ENCODE assay signal across 1 cellular context in the genomic region with DNA sequence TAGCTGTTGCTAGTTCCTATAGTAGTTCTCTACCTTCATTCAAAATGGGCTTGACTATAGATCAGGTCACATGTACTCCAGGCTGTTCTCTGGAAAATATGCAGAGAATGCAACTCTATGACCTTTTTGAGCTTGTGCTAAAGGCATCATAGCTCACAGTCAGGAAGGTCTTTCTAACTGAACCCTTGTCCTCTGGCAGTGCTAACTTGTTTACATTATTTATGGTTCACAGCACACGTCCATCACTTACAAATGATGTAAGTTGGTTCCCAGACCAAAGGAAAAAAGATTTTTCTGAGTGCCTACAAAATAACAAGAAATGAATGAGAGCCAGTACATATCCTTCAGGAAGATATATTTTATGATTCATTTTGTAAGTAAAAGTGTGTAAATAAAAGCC.
TF ChIP-seq lines count a peak whose summit lies in the region.

No MANE protein-coding gene starts in this region.

TF ChIP-seq in HepG2, 621 proteins besides CTCF, POLR2A, EP300 and RAD21 (continued from another document and continues in another):
- TF ChIP-seq, protein P1, sequence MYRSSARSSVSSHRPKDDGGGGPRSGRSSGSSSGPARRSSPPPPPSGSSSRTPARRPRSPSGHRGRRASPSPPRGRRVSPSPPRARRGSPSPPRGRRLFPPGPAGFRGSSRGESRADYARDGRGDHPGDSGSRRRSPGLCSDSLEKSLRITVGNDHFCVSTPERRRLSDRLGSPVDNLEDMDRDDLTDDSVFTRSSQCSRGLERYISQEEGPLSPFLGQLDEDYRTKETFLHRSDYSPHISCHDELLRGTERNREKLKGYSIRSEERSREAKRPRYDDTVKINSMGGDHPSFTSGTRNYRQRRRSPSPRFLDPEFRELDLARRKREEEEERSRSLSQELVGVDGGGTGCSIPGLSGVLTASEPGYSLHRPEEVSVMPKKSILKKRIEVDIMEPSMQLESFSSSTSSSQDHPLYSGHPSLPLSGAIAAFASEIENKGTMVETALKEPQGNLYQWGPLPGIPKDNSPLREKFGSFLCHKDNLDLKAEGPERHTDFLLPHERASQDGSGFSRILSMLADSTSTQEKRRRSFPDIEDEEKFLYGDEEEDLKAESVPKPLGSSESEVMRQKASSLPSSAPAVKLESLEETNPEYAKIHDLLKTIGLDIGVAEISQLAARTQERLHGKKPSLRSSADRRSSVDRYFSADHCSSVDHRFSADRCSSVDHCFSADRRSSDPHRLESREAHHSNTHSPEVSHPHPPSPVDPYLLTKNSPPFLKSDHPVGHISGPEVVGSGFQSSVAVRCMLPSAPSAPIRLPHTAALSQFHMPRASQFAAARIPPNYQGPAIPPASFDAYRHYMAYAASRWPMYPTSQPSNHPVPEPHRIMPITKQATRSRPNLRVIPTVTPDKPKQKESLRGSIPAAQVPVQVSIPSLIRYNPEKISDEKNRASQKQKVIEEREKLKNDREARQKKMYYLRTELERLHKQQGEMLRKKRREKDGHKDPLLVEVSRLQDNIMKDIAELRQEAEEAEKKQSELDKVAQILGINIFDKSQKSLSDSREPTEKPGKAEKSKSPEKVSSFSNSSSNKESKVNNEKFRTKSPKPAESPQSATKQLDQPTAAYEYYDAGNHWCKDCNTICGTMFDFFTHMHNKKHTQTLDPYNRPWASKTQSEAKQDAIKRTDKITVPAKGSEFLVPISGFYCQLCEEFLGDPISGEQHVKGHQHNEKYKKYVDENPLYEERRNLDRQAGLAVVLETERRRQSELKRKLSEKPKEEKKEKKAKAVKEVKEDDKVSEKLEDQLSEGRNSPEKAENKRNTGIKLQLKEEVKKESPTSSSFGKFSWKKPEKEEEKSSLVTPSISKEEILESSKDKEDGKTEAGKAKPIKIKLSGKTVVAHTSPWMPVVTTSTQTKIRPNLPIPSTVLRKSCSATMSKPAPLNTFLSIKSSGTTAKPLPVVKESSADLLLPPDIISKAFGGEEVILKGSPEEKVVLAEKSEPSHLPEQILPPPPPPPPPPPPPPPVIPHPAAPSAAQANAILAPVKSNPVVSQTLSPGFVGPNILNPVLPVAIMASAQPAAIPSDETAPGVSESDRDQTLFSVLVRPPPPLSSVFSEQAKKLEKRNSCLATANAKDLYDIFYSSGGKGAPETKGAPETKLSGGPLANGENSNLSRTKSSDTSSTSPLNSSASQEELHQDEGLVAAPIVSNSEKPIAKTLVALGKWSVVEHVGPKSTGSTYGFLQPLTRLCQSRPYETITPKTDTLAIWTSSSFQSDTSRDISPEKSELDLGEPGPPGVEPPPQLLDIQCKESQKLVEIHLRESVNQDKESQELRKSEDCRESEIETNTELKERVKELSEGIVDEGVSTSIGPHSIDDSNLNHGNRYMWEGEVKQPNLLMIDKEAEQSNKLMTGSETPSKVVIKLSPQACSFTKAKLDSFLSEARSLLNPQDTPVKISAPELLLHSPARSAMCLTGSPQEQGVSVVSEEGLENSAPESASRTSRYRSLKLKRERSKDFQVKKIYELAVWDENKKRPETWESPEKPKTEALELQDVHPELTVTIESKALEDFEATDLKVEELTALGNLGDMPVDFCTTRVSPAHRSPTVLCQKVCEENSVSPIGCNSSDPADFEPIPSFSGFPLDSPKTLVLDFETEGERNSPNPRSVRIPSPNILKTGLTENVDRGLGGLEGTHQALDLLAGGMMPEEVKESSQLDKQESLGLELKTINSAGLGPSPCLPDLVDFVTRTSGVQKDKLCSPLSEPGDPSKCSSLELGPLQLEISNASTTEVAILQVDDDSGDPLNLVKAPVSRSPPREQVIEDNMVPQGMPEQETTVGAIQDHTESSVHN (CRISPR knock-in tag; IDR thresholded peaks at IDR 0.05) = no peak
- no peak for TF ChIP-seq KLF13 (CRISPR knock-in tag; IDR thresholded peaks at IDR 0.05)
- no peak for TF ChIP-seq ZNF501 (CRISPR knock-in tag; IDR thresholded peaks at IDR 0.05)
- no peak for TF ChIP-seq NFRKB (IDR thresholded peaks at IDR 0.05)
- peak; percentile 94; the same call in 1 of the 2 replicates for TF ChIP-seq FOXO1 (CRISPR knock-in tag; IDR thresholded peaks at IDR 0.05)
- TF ChIP-seq ZNF335 (CRISPR knock-in tag; IDR thresholded peaks at IDR 0.05) = no peak
- no peak for TF ChIP-seq ZNF615 (CRISPR knock-in tag; IDR thresholded peaks at IDR 0.05; ENCODE audit: borderline replicate concordance)
- 0 out of 2 replicates have a peak, but pooled peaks have one; percentile 31 for TF ChIP-seq HMGXB3 (CRISPR knock-in tag; IDR thresholded peaks at IDR 0.05; ENCODE audit: borderline replicate concordance)
- peak; percentile 93 for TF ChIP-seq NFIC (IDR thresholded peaks at IDR 0.05; ENCODE audit: low read length)
- TF ChIP-seq, protein P2, sequence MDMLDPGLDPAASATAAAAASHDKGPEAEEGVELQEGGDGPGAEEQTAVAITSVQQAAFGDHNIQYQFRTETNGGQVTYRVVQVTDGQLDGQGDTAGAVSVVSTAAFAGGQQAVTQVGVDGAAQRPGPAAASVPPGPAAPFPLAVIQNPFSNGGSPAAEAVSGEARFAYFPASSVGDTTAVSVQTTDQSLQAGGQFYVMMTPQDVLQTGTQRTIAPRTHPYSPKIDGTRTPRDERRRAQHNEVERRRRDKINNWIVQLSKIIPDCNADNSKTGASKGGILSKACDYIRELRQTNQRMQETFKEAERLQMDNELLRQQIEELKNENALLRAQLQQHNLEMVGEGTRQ (IDR thresholded peaks at IDR 0.05; ENCODE audit: low read depth, low read length) = peak; percentile 75
- TF ChIP-seq, protein P2 (CRISPR knock-in tag; IDR thresholded peaks at IDR 0.05; ENCODE audit: borderline replicate concordance) = peak; percentile 82; the same call in 1 of the 2 replicates
- TF ChIP-seq SRF (IDR thresholded peaks at IDR 0.05; ENCODE audit: low read depth, low read length) = 0 out of 2 replicates have a peak, but pooled peaks have one; percentile 19
- peak; percentile 97 for TF ChIP-seq MED1 (CRISPR knock-in tag; IDR thresholded peaks at IDR 0.05)
- TF ChIP-seq, protein P3, sequence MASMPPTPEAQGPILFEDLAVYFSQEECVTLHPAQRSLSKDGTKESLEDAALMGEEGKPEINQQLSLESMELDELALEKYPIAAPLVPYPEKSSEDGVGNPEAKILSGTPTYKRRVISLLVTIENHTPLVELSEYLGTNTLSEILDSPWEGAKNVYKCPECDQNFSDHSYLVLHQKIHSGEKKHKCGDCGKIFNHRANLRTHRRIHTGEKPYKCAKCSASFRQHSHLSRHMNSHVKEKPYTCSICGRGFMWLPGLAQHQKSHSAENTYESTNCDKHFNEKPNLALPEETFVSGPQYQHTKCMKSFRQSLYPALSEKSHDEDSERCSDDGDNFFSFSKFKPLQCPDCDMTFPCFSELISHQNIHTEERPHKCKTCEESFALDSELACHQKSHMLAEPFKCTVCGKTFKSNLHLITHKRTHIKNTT (CRISPR knock-in tag; IDR thresholded peaks at IDR 0.05) = no peak
- TF ChIP-seq ZNF329 (CRISPR knock-in tag; IDR thresholded peaks at IDR 0.05; ENCODE audit: low read depth) = no peak
- no peak for TF ChIP-seq CENPX (CRISPR knock-in tag; IDR thresholded peaks at IDR 0.05)
- TF ChIP-seq, protein P4, sequence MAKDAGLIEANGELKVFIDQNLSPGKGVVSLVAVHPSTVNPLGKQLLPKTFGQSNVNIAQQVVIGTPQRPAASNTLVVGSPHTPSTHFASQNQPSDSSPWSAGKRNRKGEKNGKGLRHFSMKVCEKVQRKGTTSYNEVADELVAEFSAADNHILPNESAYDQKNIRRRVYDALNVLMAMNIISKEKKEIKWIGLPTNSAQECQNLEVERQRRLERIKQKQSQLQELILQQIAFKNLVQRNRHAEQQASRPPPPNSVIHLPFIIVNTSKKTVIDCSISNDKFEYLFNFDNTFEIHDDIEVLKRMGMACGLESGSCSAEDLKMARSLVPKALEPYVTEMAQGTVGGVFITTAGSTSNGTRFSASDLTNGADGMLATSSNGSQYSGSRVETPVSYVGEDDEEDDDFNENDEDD (CRISPR knock-in tag; IDR thresholded peaks at IDR 0.05; ENCODE audit: borderline replicate concordance) = peak; percentile 57; the same call in 1 of the 2 replicates
- TF ChIP-seq GATAD1 (CRISPR knock-in tag; IDR thresholded peaks at IDR 0.05) = peak; percentile 65
- peak; percentile 98 for TF ChIP-seq MEIS2 (CRISPR knock-in tag; IDR thresholded peaks at IDR 0.05)
- TF ChIP-seq TMF1 (CRISPR knock-in tag; IDR thresholded peaks at IDR 0.05; ENCODE audit: low read depth) = no peak
- TF ChIP-seq REST (IDR thresholded peaks at IDR 0.05; ENCODE audit: borderline replicate concordance in 1 of 2, low read depth in 1 of 2, low read length in 2 of 2) = no peak
- TF ChIP-seq RAD51 (IDR thresholded peaks at IDR 0.05; ENCODE audit: borderline replicate concordance) = peak; percentile 30; the same call in 1 of the 2 replicates
- no peak for TF ChIP-seq FIP1L1 (IDR thresholded peaks at IDR 0.05; ENCODE audit: borderline replicate concordance, insufficient read depth, low read depth, low read length)
- no peak; the same call in 1 of the 2 replicates for TF ChIP-seq ZBED4 (CRISPR knock-in tag; IDR thresholded peaks at IDR 0.05; ENCODE audit: borderline replicate concordance)
